In the genomic region with DNA sequence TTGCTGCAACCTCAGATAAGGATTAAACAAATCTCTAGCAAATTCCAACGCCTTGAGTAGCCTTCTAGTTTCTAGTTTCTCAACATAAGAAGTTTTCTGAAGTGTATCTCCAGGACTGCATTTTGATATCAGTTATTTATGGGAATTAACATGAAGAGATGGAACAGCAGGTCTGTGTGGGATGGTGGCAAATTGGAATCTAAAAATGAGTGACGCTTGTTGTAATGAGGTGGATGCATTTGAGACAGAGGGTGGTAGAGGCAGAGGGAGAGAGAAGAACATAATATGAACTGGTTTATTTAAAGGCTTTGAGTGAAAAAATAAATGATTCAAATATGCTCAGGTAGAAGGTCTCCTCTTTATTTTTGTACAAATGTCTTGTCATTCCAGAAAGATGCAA, we compare ENCODE assay signal across 7 cellular contexts.
"Had no signal": no experiment of that assay in that cellular context is flagged by ENCODE, and none has a peak within 500 bp of the region (broad histone marks: within the 10 kb centered on the region; RNA-seq: fewer than 3 reads in every experiment).

No MANE protein-coding gene starts in this region.

- H3K4me1 Mint-ChIP-seq: IgD-negative memory B cell had no signal

- H3K4me2 ChIP-seq: GM23338, KMS-11 had no signal

- ATAC-seq: GM23338 had no signal

- H3K4me3 Mint-ChIP-seq: GM23338, H9, IgD-negative memory B cell had no signal

- H3K36me3 Mint-ChIP-seq: IgD-negative memory B cell had no signal

- H3K27ac Mint-ChIP-seq: GM23338, H9, IgD-negative memory B cell had no signal

- H2AFZ ChIP-seq: GM23338 had no signal

- H3K9ac ChIP-seq: KMS-11 had no signal

- H3K27ac ChIP-seq: HL-60, KMS-11 had no signal

- H3K9me3 Mint-ChIP-seq: GM23338, H9 had no signal

- DNase-seq: H9, HCEC 1CT, KBM-7 had no signal

- H3K4me3 ChIP-seq: GM23338 had no signal

- H3K27me3 Mint-ChIP-seq: IgD-negative memory B cell had no signal
